ENCODE assay signal across 11 cellular contexts in genomic region chr1:208036177-208036808, GRCh38.
DNase-seq lines count a peak whose midpoint lies in the region; ATAC-seq and TF ChIP-seq lines count a peak whose summit lies in the region.
"Had no signal": no experiment of that assay in that cellular context is flagged by ENCODE, and none has a peak within 500 bp of the region (broad histone marks: within the 10 kb centered on the region; RNA-seq: fewer than 3 reads in every experiment).

No MANE protein-coding gene starts in this region.

- no peak for TF ChIP-seq POLR2A in GM18505 (IDR thresholded peaks at IDR 0.05; ENCODE audit: borderline replicate concordance, extremely low read depth, insufficient read depth, insufficient read length)

- peaks cover 0 to 54% (median 14%) of the 10 kb centered on the region in 4 donors for H3K36me3 ChIP-seq in liver (ENCODE audit: control insufficient read depth in 4 of 4, insufficient read depth in 3 of 4, low read depth in 1 of 4, low read length in 3 of 4)

- ATAC-seq in GM18505 (IDR thresholded peaks at IDR 0.05; ENCODE audit: unreplicated experiment) = no peak

- H3K4me3 ChIP-seq in astrocyte of the cerebellum (ENCODE audit: low read depth, low read length) (no peak overlapping the region), liver (ENCODE audit: low read depth in 1 of 3, low read length in 3 of 3) (no peak overlapping the region)

- peak; percentile 16; the same call in 1 of the 2 replicates for TF ChIP-seq RAD21 in Ishikawa (IDR thresholded peaks at IDR 0.05; ENCODE audit: low read depth)
- TF ChIP-seq RAD21 in liver (IDR thresholded peaks at IDR 0.05) = peak; percentile 54 to 65

- no peaks in the 10 kb centered on the region for H3K27me3 ChIP-seq in liver (ENCODE audit: control insufficient read depth in 4 of 4, insufficient read depth in 4 of 4, low read length in 3 of 4)

- TF ChIP-seq EP300 in Ishikawa (IDR thresholded peaks at IDR 0.05; ENCODE audit: borderline replicate concordance) = no peak

- H3K9ac ChIP-seq in liver (ENCODE audit: low read depth in 1 of 2, low read length in 2 of 2) = no peak overlapping the region

- no peak overlapping the region for H3K27ac ChIP-seq in liver (ENCODE audit: low read depth in 1 of 2, low read length in 2 of 2)

- 79% methylated on average over 7 of the region's 7 CpGs for WGBS in liver

- in situ Hi-C loops in astrocyte of the cerebellum (cut with HindIII; ENCODE audit: low sequenced_read_pairs) = no loop called here

- H3K4me1 ChIP-seq in liver (ENCODE audit: control insufficient read depth in 4 of 4, insufficient read depth in 4 of 4, low read length in 3 of 4) = no peaks in the 10 kb centered on the region

- H3K9me3 ChIP-seq in liver (ENCODE audit: control insufficient read depth in 4 of 4, low read length in 3 of 4) = no peaks in the 10 kb centered on the region

- TF ChIP-seq CTCF in astrocyte of the cerebellum (IDR thresholded peaks at IDR 0.05; ENCODE audit: low read depth, low read length, missing control alignments) (peak; percentile 41), liver (IDR thresholded peaks at IDR 0.05; ENCODE audit: low read depth, low read length, missing input control) (peak; percentile 9)

- DNase-seq in ELR (ENCODE audit: low read depth) (peak; percentile 50), astrocyte of the cerebellum (ENCODE audit: low read depth) (no peak), GDM1 (lab: John Stamatoyannopoulos, UW) (no peak), NCI-H1930 (lab: John Stamatoyannopoulos, UW) (no peak)
- no peak for DNase-seq in activated CD8-positive, alpha-beta memory T cell treated with anti-CD3 and anti-CD28 coated beads, Interleukin-2, amount 50 U/mL, for 48 hours
- DNase-seq: activated effector memory CD4-positive, alpha-beta T cell treated with anti-CD3 and anti-CD28 coated beads, Interleukin-2, amount 50 U/mL, for 16 hours; GOT3; KG1 had no signal

TF ChIP-seq in Ishikawa, 13 proteins besides CTCF, POLR2A, EP300 and RAD21:
- TF ChIP-seq ZBTB7A (IDR thresholded peaks at IDR 0.05; ENCODE audit: low read depth) (no peak), MAX (IDR thresholded peaks at IDR 0.05) (no peak), TEAD4 (IDR thresholded peaks at IDR 0.05) (no peak), TCF12 (IDR thresholded peaks at IDR 0.05; ENCODE audit: low read depth) (no peak), YY1 (IDR thresholded peaks at IDR 0.05; ENCODE audit: low read depth) (no peak), CREB1 (IDR thresholded peaks at IDR 0.05; ENCODE audit: low read depth) (no peak), EGR1 (IDR thresholded peaks at IDR 0.05) (no peak), NFIC (IDR thresholded peaks at IDR 0.05) (no peak)

TF ChIP-seq in liver, 16 proteins besides CTCF, POLR2A, EP300 and RAD21:
- TF ChIP-seq YY1 (IDR thresholded peaks at IDR 0.05) = no peak
- TF ChIP-seq HNF4A (conservative IDR thresholded peaks at IDR 0.05) = peak in 1 of 2 donors; percentile 5
- no peak for TF ChIP-seq JUND (IDR thresholded peaks at IDR 0.05)
- peak in 1 of 2 donors; percentile 29 for TF ChIP-seq RXRA (IDR thresholded peaks at IDR 0.05)
- TF ChIP-seq FOXA1 (IDR thresholded peaks at IDR 0.05) = no peak
